12 cellular contexts compared by ENCODE assay signal in genomic region chr14:64508215-64508776, GRCh38. TPM values are rescaled to one million over a fixed set of nuclear protein-coding genes. Genes with fewer than 3 reads are reported as not detected.
DNase-seq lines count a peak whose midpoint lies in the region; ATAC-seq, FAIRE-seq and TF ChIP-seq lines count a peak whose summit lies in the region.
"Had no signal": no experiment of that assay in that cellular context is flagged by ENCODE, and none has a peak within 500 bp of the region (broad histone marks: within the 10 kb centered on the region; RNA-seq: fewer than 3 reads in every experiment).

No MANE protein-coding gene starts in this region.

- H3K36me3 ChIP-seq in OCI-LY7 (ENCODE audit: insufficient read depth, low read length) = peaks cover 17% of the 10 kb centered on the region; the same call in 1 of the 2 replicates
- no peaks in the 10 kb centered on the region for H3K36me3 ChIP-seq in neural progenitor cell
- H3K36me3 ChIP-seq in pancreas = no peaks in the 10 kb centered on the region

- H3K9me3 ChIP-seq in OCI-LY7 (ENCODE audit: low read length) (no peaks in the 10 kb centered on the region), neural progenitor cell (ENCODE audit: low read depth) (no peaks in the 10 kb centered on the region), pancreas (no peaks in the 10 kb centered on the region)

- H3K27ac Mint-ChIP-seq in neural progenitor cell = no peak overlapping the region
- H3K27ac Mint-ChIP-seq: nephron had no signal

- POLR2A ChIA-PET in OCI-LY7 (lab: Charles Lee) = interaction anchor here (1.0 kb wide), 1 partner anchor 11 kb away, joined by 3 read pairs; no protein-coding TSS in a partner anchor

- H3K27me3 ChIP-seq in neural progenitor cell (no peaks in the 10 kb centered on the region), pancreas (no peaks in the 10 kb centered on the region)
- H3K27me3 ChIP-seq: brain microvascular endothelial cell had no signal

- no peaks in the 10 kb centered on the region for H3K36me3 Mint-ChIP-seq in neural progenitor cell

- FAIRE-seq in GM18507 (lab: Jason Lieb, UNC) = peak; percentile 86
- FAIRE-seq in pancreas (lab: Jason Lieb, UNC) = no peak

- H3F3A ChIP-seq in neural progenitor cell (ENCODE audit: low read depth) = peaks cover 33% of the 10 kb centered on the region

- no peaks in the 10 kb centered on the region for H3K27me3 Mint-ChIP-seq in neural progenitor cell (ENCODE audit: insufficient read depth, low read depth)

- H3K27ac ChIP-seq in OCI-LY7 (ENCODE audit: low read depth, low read length, poor library complexity, severe bottlenecking) (no peak overlapping the region), epithelial cell of prostate (peak overlapping the region; percentile 98), neural progenitor cell (no peak overlapping the region), pancreas (no peak overlapping the region)
- H3K27ac ChIP-seq: brain microvascular endothelial cell had no signal

- BruUV-seq in OCI-LY7 (replicated peaks; lab: Mats Ljungman, UMichigan) = no TSS peak

- H3K9ac ChIP-seq in neural progenitor cell = no peak overlapping the region

- no peak overlapping the region for H3K4me3 Mint-ChIP-seq in neural progenitor cell

- H4K20me1 ChIP-seq in OCI-LY7 (ENCODE audit: insufficient read depth, low read length) = peaks cover 48% of the 10 kb centered on the region
- H4K20me1 ChIP-seq in neural progenitor cell (ENCODE audit: low read depth) = peaks cover 55% of the 10 kb centered on the region

- intact Hi-C loops in OCI-LY7 (cut with micrococcal nuclease; ENCODE audit: unreplicated experiment) = loop anchor here (10.0 kb wide), 1 partner anchor 783 kb away; the partner anchor contains the start of gene SGPP1
- intact Hi-C loops in pancreas (cut with DNase I) = no loop called here

- no peak overlapping the region for H3K4me3 ChIP-seq in OCI-LY7 (ENCODE audit: low read depth, low read length, poor library complexity, severe bottlenecking)
- H3K4me3 ChIP-seq in neural progenitor cell = no peak overlapping the region
- H3K4me3 ChIP-seq in pancreas = no peak overlapping the region

- H2AFZ ChIP-seq in OCI-LY7 (ENCODE audit: low read length) (no peak overlapping the region), neural progenitor cell (replicated peaks) (no peak overlapping the region)

- CTCF ChIA-PET in OCI-LY7 (lab: Charles Lee; ENCODE audit: unreplicated experiment) = interaction anchor here (0.7 kb wide), 1 partner anchor 11 kb away, joined by 3 read pairs; no protein-coding TSS in a partner anchor

- no peaks in the 10 kb centered on the region for H3K9me3 Mint-ChIP-seq in neural progenitor cell
- H3K9me3 Mint-ChIP-seq: nephron had no signal

- TF ChIP-seq CTCF in OCI-LY7 (conservative IDR thresholded peaks at IDR 0.05; ENCODE audit: low read length) (no peak), neural progenitor cell (IDR thresholded peaks at IDR 0.05) (no peak), pancreas (IDR thresholded peaks at IDR 0.05) (no peak)

- no peaks in the 10 kb centered on the region for H3K9me2 ChIP-seq in OCI-LY7 (ENCODE audit: insufficient read depth, low read length)

- 33 to 51% methylated on average over 1 of the region's 1 CpG for WGBS in pancreas, 2 donors

- H3K4me1 Mint-ChIP-seq in neural progenitor cell = peaks cover 31% of the 10 kb centered on the region

- ATAC-seq in HG03280 (IDR thresholded peaks at IDR 0.05; ENCODE audit: unreplicated experiment) (no peak), pancreas (no peak)

- peak overlapping the region; percentile 99 for H3K4me2 ChIP-seq in OCI-LY7 (ENCODE audit: low read length)
- H3K4me2 ChIP-seq in neural progenitor cell = no peak overlapping the region

- DNase-seq in AML-193 (lab: John Stamatoyannopoulos, UW) = peak; percentile 11 to 30
- no peak for DNase-seq in GM18507 (ENCODE audit: extremely low spot score, insufficient read length, low read depth)
- DNase-seq in OCI-LY7 (ENCODE audit: low spot score) = peak; percentile 26
- no peak for DNase-seq in epithelial cell of prostate (ENCODE audit: low read depth, low spot score)
- no peak for DNase-seq in SHP77 (lab: John Stamatoyannopoulos, UW)
- no peak for DNase-seq in neural progenitor cell (ENCODE audit: low spot score)
- no peak for DNase-seq in pancreas
- DNase-seq: brain microvascular endothelial cell, head of caudate nucleus, NCI-H2107 had no signal

- H3K79me2 ChIP-seq in OCI-LY7 (ENCODE audit: insufficient read depth, low read depth, low read length) = peaks cover 79% of the 10 kb centered on the region
- peaks cover 83% of the 10 kb centered on the region for H3K79me2 ChIP-seq in neural progenitor cell (ENCODE audit: low read depth)

- peaks cover 51% of the 10 kb centered on the region for H3K4me1 ChIP-seq in OCI-LY7 (ENCODE audit: insufficient read depth, low read length, poor library complexity, severe bottlenecking)
- peaks cover 18% of the 10 kb centered on the region for H3K4me1 ChIP-seq in neural progenitor cell
- H3K4me1 ChIP-seq in pancreas = peaks cover 3 to 42% (median 13%) of the 10 kb centered on the region in 3 donors

RNA-seq across cellular contexts. Expression of gene ZBTB1, which starts 3.7 kb away (rescaled TPM):
- total RNA-seq in OCI-LY7 (2014; rRNA removed; shearing (Covaris generic)) = 34.1 and 41.2 TPM in 2 replicates
- total RNA-seq in OCI-LY7 (2022) = 47.5 and 49.5 TPM in 2 replicates
- 40.9 and 53.3 TPM in 2 replicates for total RNA-seq in neural progenitor cell (ENCODE audit: low replicate concordance)
- 10 to 100 TPM; 10.0 to 24.3 (median 12.7) TPM for total RNA-seq in pancreas
- 10 to 100 TPM in 1 of 2 donors, 1 to 10 TPM in 1; 8.7 to 11.5 TPM for polyA plus RNA-seq in pancreas

RNA-seq across cellular contexts. Expression of gene ZBTB25, which starts 4.7 kb away (rescaled TPM):
- total RNA-seq in OCI-LY7 (2014; rRNA removed; shearing (Covaris generic)) = 16.1 and 18.4 TPM in 2 replicates
- total RNA-seq in OCI-LY7 (2022) (35.4 and 37.1 TPM in 2 replicates), neural progenitor cell (ENCODE audit: low replicate concordance) (11.6 and 14.3 TPM in 2 replicates), pancreas (1 to 10 TPM; 4.4 to 8.1 (median 5.9) TPM)
- polyA plus RNA-seq in pancreas = 1 to 10 TPM; 2.9 to 4.3 TPM

RNA-seq across cellular contexts. Expression of gene HSPA2, which starts 32.2 kb away (rescaled TPM):
- 0.54 and 0.57 TPM in 2 replicates for total RNA-seq in OCI-LY7 (2014; rRNA removed; shearing (Covaris generic))
- 0.33 and 0.36 TPM in 2 replicates for total RNA-seq in OCI-LY7 (2022)
- 5.5 and 9.2 TPM in 2 replicates for total RNA-seq in neural progenitor cell (ENCODE audit: low replicate concordance)
- 1 to 10 TPM; 4.3 to 7.2 (median 5.6) TPM for total RNA-seq in pancreas
- polyA plus RNA-seq in pancreas = 1 to 10 TPM; 3.3 to 5.3 TPM

RNA-seq across cellular contexts. Expression of gene PPP1R36, which starts 41.5 kb away (rescaled TPM):
- total RNA-seq in OCI-LY7 (2014; rRNA removed; shearing (Covaris generic)) = 1.2 TPM in 1 of 2 replicates, not detected in the other
- not detected in 2 replicates for total RNA-seq in OCI-LY7 (2022)
- 0.81 TPM in 1 of 2 replicates, not detected in the other for total RNA-seq in neural progenitor cell (ENCODE audit: low replicate concordance)
- 1 to 10 TPM; 2.0 to 6.8 (median 4.5) TPM for total RNA-seq in pancreas
- 1 to 10 TPM; 5.8 to 7.2 TPM for polyA plus RNA-seq in pancreas

RNA-seq across cellular contexts. Expression of gene AKAP5, which starts 43.0 kb away (rescaled TPM):
- total RNA-seq in OCI-LY7 (2014; rRNA removed; shearing (Covaris generic)) = 0.31 and 0.92 TPM in 2 replicates
- 0.57 TPM in 2 replicates for total RNA-seq in OCI-LY7 (2022)
- 2.4 and 3.2 TPM in 2 replicates for total RNA-seq in neural progenitor cell (ENCODE audit: low replicate concordance)
- under 1 TPM; 0.08 to 0.37 (median 0.16) TPM for total RNA-seq in pancreas
- polyA plus RNA-seq in pancreas = under 1 TPM; 0.04 to 0.16 TPM

Comparison
In these comparisons a context has a peak if more than half of its experiments do, and no peak if none do; other contexts are left out.
1. DNase-seq: peak in AML-193 (2 of 2) and OCI-LY7 (single experiment); none in GM18507 (single experiment), epithelial cell of prostate (single experiment), SHP77 (0 of 2), neural progenitor cell (single experiment) and pancreas (0 of 6).